ENCODE assay signal across 1 cellular context in genomic region chr2:9618410-9618809, GRCh38.
TF ChIP-seq lines count a peak whose summit lies in the region.

No MANE protein-coding gene starts in this region.

TF ChIP-seq in GM23338, 12 proteins besides CTCF, POLR2A, EP300 and RAD21 (continued from another document):
- TF ChIP-seq ZNF462 (CRISPR knock-in tag; IDR thresholded peaks at IDR 0.05): no peak
- no peak for TF ChIP-seq CREB1 (CRISPR knock-in tag; IDR thresholded peaks at IDR 0.05; ENCODE audit: low read depth)
- no peak for TF ChIP-seq ZNF331 (CRISPR knock-in tag; IDR thresholded peaks at IDR 0.05; ENCODE audit: low read depth)
- TF ChIP-seq STAT1 (IDR thresholded peaks at IDR 0.05; ENCODE audit: unreplicated experiment): no peak
- no peak for TF ChIP-seq ETS1 (IDR thresholded peaks at IDR 0.05)
- no peak for TF ChIP-seq ZNF114 (CRISPR knock-in tag; IDR thresholded peaks at IDR 0.05)
- TF ChIP-seq REST (IDR thresholded peaks at IDR 0.05; ENCODE audit: unreplicated experiment): no peak
